Comparison of ENCODE assay signal across 19 cellular contexts in the genomic region with DNA sequence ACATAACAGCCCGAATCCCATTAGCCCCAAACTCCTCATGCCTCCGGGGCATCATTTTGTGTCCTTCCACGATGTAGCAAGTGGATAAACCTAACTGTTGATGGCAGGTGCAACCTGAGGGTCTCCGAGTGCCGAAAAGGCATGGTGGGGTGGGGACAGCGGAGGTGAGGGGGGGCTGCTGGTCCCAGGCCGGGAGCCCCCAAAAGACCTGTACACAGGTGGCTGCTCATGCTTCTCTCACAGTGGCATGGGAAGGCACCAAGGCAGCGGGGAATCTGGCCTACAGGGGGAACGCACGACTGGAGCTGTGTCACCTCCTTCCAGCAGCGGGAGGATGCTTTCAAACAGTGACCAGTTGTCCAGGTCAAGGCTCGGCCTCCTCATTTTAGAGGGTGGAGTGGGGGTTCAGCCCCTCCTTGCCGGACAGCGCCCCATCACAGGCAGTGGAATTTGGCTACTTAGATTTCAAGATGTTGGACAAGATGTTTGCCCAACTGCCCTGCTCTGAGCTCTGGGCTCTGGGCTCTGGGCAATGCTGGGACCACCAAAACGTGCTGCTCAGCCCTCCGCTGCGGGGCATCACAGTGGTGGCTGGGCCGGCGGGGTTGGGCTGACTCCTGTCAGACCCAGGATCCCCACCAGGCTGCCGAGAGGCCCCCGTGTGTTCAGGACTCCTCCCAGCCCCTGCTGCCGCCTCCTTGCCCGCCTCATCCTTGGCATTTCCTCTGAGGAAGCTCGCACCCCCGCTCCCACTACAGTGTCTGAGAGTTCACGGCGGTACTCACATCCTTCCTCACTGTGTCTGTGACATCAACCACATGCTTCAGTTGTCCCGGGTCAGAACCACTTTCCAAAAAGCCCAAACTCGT. TPM values are rescaled to one million over a fixed set of nuclear protein-coding genes. Genes with fewer than 3 reads are reported as not detected.
DNase-seq lines count a peak whose midpoint lies in the region; ATAC-seq, FAIRE-seq and TF ChIP-seq lines count a peak whose summit lies in the region.
"Had no signal": no experiment of that assay in that cellular context is flagged by ENCODE, and none has a peak within 500 bp of the region (broad histone marks: within the 10 kb centered on the region; RNA-seq: fewer than 3 reads in every experiment).

No MANE protein-coding gene starts in this region.

- H3K4me3 ChIP-seq in left ventricle myocardium inferior = no peak overlapping the region
- no peak overlapping the region for H3K4me3 ChIP-seq in Peyer's patch
- no peak overlapping the region for H3K4me3 ChIP-seq in kidney (ENCODE audit: low read length in 2 of 2)
- H3K4me3 ChIP-seq in stomach = no peak overlapping the region
- H3K4me3 ChIP-seq: GM12878 had no signal

- H3K27ac ChIP-seq in left ventricle myocardium inferior (replicated peaks) (no peak overlapping the region), Peyer's patch (no peak overlapping the region), kidney (ENCODE audit: low read depth in 2 of 2, low read length in 2 of 2) (no peak overlapping the region), stomach (no peak overlapping the region)
- H3K27ac ChIP-seq: brain microvascular endothelial cell had no signal

- no peak overlapping the region for H3K27ac Mint-ChIP-seq in stimulated activated memory B cell treated with anti-CD40 and anti-IgM and Interleukin-4, amounts not matched to agents 10 μg/mL and 1 μg/mL and 100 μg/mL, for 72 hours
- H3K27ac Mint-ChIP-seq: activated CD4-positive, alpha-beta T cell treated with anti-CD3 and anti-CD28 coated beads for 36 hours; activated naive CD4-positive, alpha-beta T cell treated with anti-CD3 and anti-CD28 coated beads for 36 hours; dendritic cell treated with granulocyte-macrophage colony-stimulating factor and Interleukin-4, amounts not matched to agents 40 ng/mL and 50 ng/mL, for 4 days had no signal

- peaks cover 6% of the 10 kb centered on the region for H3K4me1 Mint-ChIP-seq in stimulated activated memory B cell treated with anti-CD40 and anti-IgM and Interleukin-4, amounts not matched to agents 10 μg/mL and 1 μg/mL and 100 μg/mL, for 72 hours
- H3K4me1 Mint-ChIP-seq: activated CD4-positive, alpha-beta T cell treated with anti-CD3 and anti-CD28 coated beads for 36 hours had no signal

- H3K36me3 Mint-ChIP-seq in stimulated activated memory B cell treated with anti-CD40 and anti-IgM and Interleukin-4, amounts not matched to agents 10 μg/mL and 1 μg/mL and 100 μg/mL, for 72 hours = no peaks in the 10 kb centered on the region

- H3K27me3 ChIP-seq in left ventricle myocardium inferior (ENCODE audit: low read depth) (peaks cover 7% of the 10 kb centered on the region), Peyer's patch (no peaks in the 10 kb centered on the region), stomach (peaks cover 0 to 12% (median 0%) of the 10 kb centered on the region in 3 donors)
- H3K27me3 ChIP-seq: brain microvascular endothelial cell had no signal

- TF ChIP-seq POLR2A in Peyer's patch (IDR thresholded peaks at IDR 0.05) = no peak
- no peak for TF ChIP-seq POLR2A in stomach (IDR thresholded peaks at IDR 0.05)

- whole genome bisulfite sequencing in stomach, 5 donors = 72 to 82% (median 78%) methylated on average over 23 to 29 of the region's 29 CpGs

- ATAC-seq in Right ventricle myocardium superior (ENCODE audit: poor library complexity) = no peak
- peak; percentile 17 for ATAC-seq in stimulated activated memory B cell treated with anti-CD40 and anti-IgM and Interleukin-4, amounts not matched to agents 10 μg/mL and 1 μg/mL and 100 μg/mL, for 72 hours
- ATAC-seq: activated CD4-positive, alpha-beta T cell treated with anti-CD3 and anti-CD28 coated beads for 36 hours; GM12878 had no signal

- H3K9me3 Mint-ChIP-seq in stimulated activated memory B cell treated with anti-CD40 and anti-IgM and Interleukin-4, amounts not matched to agents 10 μg/mL and 1 μg/mL and 100 μg/mL, for 72 hours = no peaks in the 10 kb centered on the region
- H3K9me3 Mint-ChIP-seq: activated naive CD4-positive, alpha-beta T cell treated with anti-CD3 and anti-CD28 coated beads for 36 hours; dendritic cell treated with granulocyte-macrophage colony-stimulating factor and Interleukin-4, amounts not matched to agents 40 ng/mL and 50 ng/mL, for 4 days had no signal

- H3K4me1 ChIP-seq in left ventricle myocardium inferior (no peaks in the 10 kb centered on the region), Peyer's patch (no peaks in the 10 kb centered on the region), kidney (ENCODE audit: control insufficient read depth in 1 of 2, insufficient read depth in 1 of 2, low read depth in 1 of 2, low read length in 2 of 2) (no peaks in the 10 kb centered on the region), stomach (no peaks in the 10 kb centered on the region)

- H3K9me3 ChIP-seq in left ventricle myocardium inferior (replicated peaks) = peaks cover 4% of the 10 kb centered on the region
- H3K9me3 ChIP-seq in Peyer's patch = no peaks in the 10 kb centered on the region
- H3K9me3 ChIP-seq in kidney (ENCODE audit: control insufficient read depth in 1 of 2, low read length in 2 of 2) = no peaks in the 10 kb centered on the region
- H3K9me3 ChIP-seq in stomach = no peaks in the 10 kb centered on the region

- TF ChIP-seq CTCF in left ventricle myocardium inferior (IDR thresholded peaks at IDR 0.05; ENCODE audit: borderline replicate concordance) = no peak
- no peak for TF ChIP-seq CTCF in Peyer's patch (IDR thresholded peaks at IDR 0.05)
- no peak for TF ChIP-seq CTCF in kidney (IDR thresholded peaks at IDR 0.05; ENCODE audit: borderline replicate concordance, extremely low read depth, insufficient read depth)
- no peak for TF ChIP-seq CTCF in stomach (IDR thresholded peaks at IDR 0.05)

- H3K36me3 ChIP-seq in left ventricle myocardium inferior = no peaks in the 10 kb centered on the region
- no peaks in the 10 kb centered on the region for H3K36me3 ChIP-seq in Peyer's patch
- H3K36me3 ChIP-seq in kidney (ENCODE audit: control insufficient read depth in 1 of 2, insufficient read depth in 2 of 2, low read length in 2 of 2) = no peaks in the 10 kb centered on the region
- H3K36me3 ChIP-seq in stomach = no peaks in the 10 kb centered on the region
- H3K36me3 ChIP-seq: brain microvascular endothelial cell had no signal

- peaks cover 14% of the 10 kb centered on the region for H3K27me3 Mint-ChIP-seq in stimulated activated memory B cell treated with anti-CD40 and anti-IgM and Interleukin-4, amounts not matched to agents 10 μg/mL and 1 μg/mL and 100 μg/mL, for 72 hours

- intact Hi-C loops in Right ventricle myocardium superior (cut with DNase I) = no loop called here
- intact Hi-C loops in left ventricle myocardium inferior (cut with micrococcal nuclease) = no loop called here
- intact Hi-C loops in kidney (cut with DNase I) = no loop called here
- intact Hi-C loops in stomach (cut with DNase I; ENCODE audit: low total_unique reads) = no loop called here

- H3K4me3 Mint-ChIP-seq in stimulated activated memory B cell treated with anti-CD40 and anti-IgM and Interleukin-4, amounts not matched to agents 10 μg/mL and 1 μg/mL and 100 μg/mL, for 72 hours = no peak overlapping the region
- H3K4me3 Mint-ChIP-seq: activated CD4-positive, alpha-beta T cell treated with anti-CD3 and anti-CD28 coated beads for 36 hours; activated naive CD4-positive, alpha-beta T cell treated with anti-CD3 and anti-CD28 coated beads for 36 hours; dendritic cell treated with granulocyte-macrophage colony-stimulating factor and Interleukin-4, amounts not matched to agents 40 ng/mL and 50 ng/mL, for 4 days had no signal

- DNase-seq in Right ventricle myocardium superior (peak; percentile 33), left ventricle myocardium inferior (no peak), Peyer's patch (peak in 2 of 3 donors; percentile 40 to 46), kidney (peak; percentile 76), H4 (ENCODE audit: low spot score) (no peak), stomach (no peak), SW 1271 (lab: John Stamatoyannopoulos, UW) (no peak)
- DNase-seq: activated CD4-positive, alpha-beta T cell treated with anti-CD3 and anti-CD28 coated beads for 36 hours; activated naive CD4-positive, alpha-beta T cell treated with anti-CD3 and anti-CD28 coated beads for 36 hours; brain microvascular endothelial cell; NCI-H187 treated with DMSO at 0.1 percent for 48 hours; SIG-M5 had no signal

- H3K9ac ChIP-seq in kidney (ENCODE audit: low read length in 2 of 2) = no peak overlapping the region

- TF ChIP-seq EP300 in stomach (IDR thresholded peaks at IDR 0.05) = no peak

- FAIRE-seq in kidney (lab: Jason Lieb, UNC) = no peak
- FAIRE-seq: G401.6, GM12878 had no signal

RNA-seq across cellular contexts. Expression of a gene that starts 7.6 kb away (rescaled TPM):
- total RNA-seq in Right ventricle myocardium superior (not detected), left ventricle myocardium inferior (not detected), Peyer's patch (not detected), kidney (not detected), stomach (not detected)
- polyA plus RNA-seq in kidney (ENCODE audit: insufficient read depth, low read depth, low replicate concordance) (0.47 TPM), stomach (not detected)
- not detected in 2 replicates for total RNA-seq in H4 (2014; rRNA removed; shearing (Covaris generic))
- total RNA-seq: activated CD4-positive, alpha-beta T cell treated with anti-CD3 and anti-CD28 coated beads for 36 hours; activated naive CD4-positive, alpha-beta T cell treated with anti-CD3 and anti-CD28 coated beads for 36 hours; GM12878; NCI-H460; renal cortical epithelial cell had no signal
- polyA plus RNA-seq: esophagus, GM12878 had no signal

RNA-seq across cellular contexts. Expression of a gene that starts 13.3 kb away (rescaled TPM):
- total RNA-seq in Right ventricle myocardium superior = 4.3 TPM
- total RNA-seq in left ventricle myocardium inferior = 4.7 TPM
- 10 to 100 TPM in 2 of 4 donors, 1 to 10 TPM in 2; 6.3 to 38.0 (median 9.3) TPM for total RNA-seq in Peyer's patch
- 10.2 TPM for total RNA-seq in kidney
- polyA plus RNA-seq in kidney (ENCODE audit: insufficient read depth, low read depth, low replicate concordance) = 3.0 TPM
- 0.33 and 0.80 TPM in 2 replicates for total RNA-seq in H4 (2014; rRNA removed; shearing (Covaris generic))
- total RNA-seq in stomach = 1 to 10 TPM; 1.2 to 7.0 (median 3.5) TPM
- polyA plus RNA-seq in stomach = 1 to 10 TPM; 1.4 to 2.8 (median 1.8) TPM

RNA-seq across cellular contexts. Expression of a gene that starts 31.6 kb away (rescaled TPM):
- not detected for total RNA-seq in Right ventricle myocardium superior
- not detected for total RNA-seq in left ventricle myocardium inferior
- 1 to 10 TPM in 1 of 4 donors, not detected in 3; 1.7 TPM for total RNA-seq in Peyer's patch
- total RNA-seq in kidney = 0.25 TPM
- polyA plus RNA-seq in kidney (ENCODE audit: insufficient read depth, low read depth, low replicate concordance) = 0.09 TPM
- not detected in 2 replicates for total RNA-seq in H4 (2014; rRNA removed; shearing (Covaris generic))
- total RNA-seq in stomach = under 1 TPM in 2 of 5 donors, not detected in 3; 0.18 to 0.87 TPM
- polyA plus RNA-seq in stomach = not detected
- total RNA-seq: activated CD4-positive, alpha-beta T cell treated with anti-CD3 and anti-CD28 coated beads for 36 hours; activated naive CD4-positive, alpha-beta T cell treated with anti-CD3 and anti-CD28 coated beads for 36 hours; NCI-H460; renal cortical epithelial cell had no signal

RNA-seq across cellular contexts. Expression of a gene that starts 45.8 kb away (rescaled TPM):
- total RNA-seq in Right ventricle myocardium superior (42.7 TPM), left ventricle myocardium inferior (47.7 TPM), Peyer's patch (100 to 1,000 TPM; 192 to 404 (median 274) TPM), kidney (197 TPM), stomach (100 to 1,000 TPM; 123 to 283 (median 139) TPM)
- polyA plus RNA-seq in kidney (ENCODE audit: insufficient read depth, low read depth, low replicate concordance) (155 TPM), stomach (100 to 1,000 TPM in 1 of 3 donors, 10 to 100 TPM in 2; 83.0 to 120 (median 99.9) TPM)
- 51.0 and 77.6 TPM in 2 replicates for total RNA-seq in H4 (2014; rRNA removed; shearing (Covaris generic))

Comparison
In these comparisons a context has a peak if more than half of its experiments do, and no peak if none do; other contexts are left out.
1. DNase-seq: peak in Right ventricle myocardium superior (single experiment), Peyer's patch (2 of 3) and kidney (single experiment); none in left ventricle myocardium inferior (single experiment), H4 (single experiment), stomach (single experiment) and SW 1271 (0 of 2).